In the genomic region with DNA sequence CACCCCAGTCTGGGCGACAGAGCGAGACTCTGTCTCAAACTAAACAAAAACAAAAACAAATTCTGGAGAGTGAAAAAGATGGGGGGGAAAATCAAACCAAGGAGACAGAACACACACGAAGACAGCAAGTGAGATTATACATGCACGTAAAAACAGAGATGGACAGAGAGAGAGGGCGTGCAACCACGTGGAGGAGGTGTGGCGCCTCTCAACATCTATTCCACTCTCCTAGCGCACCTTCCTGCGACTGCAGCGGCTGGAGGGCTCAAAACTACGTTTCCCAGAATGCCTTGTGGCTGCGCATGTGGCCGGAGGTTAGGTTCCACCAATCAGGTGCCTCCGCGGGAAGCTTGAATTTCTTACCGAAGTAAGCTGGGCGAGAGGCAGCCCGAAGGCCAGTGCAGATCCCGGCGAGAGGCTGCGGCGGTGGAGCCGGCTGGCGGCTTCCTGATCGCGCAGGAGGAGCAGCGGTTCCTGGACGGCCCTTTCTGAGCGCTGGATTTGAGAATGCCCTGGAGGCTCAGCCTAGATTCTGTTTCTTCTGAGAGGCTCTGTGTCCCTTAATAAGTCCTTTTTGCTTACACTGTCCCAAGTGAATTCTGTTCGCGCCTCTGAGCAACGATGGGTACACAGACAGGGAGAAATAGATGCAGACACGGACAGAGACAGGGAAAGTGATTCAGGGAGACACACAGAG, we compare ENCODE assay signal across 1 cellular context.
TF ChIP-seq lines count a peak whose summit lies in the region.

No MANE protein-coding gene starts in this region.

TF ChIP-seq in K562, 482 proteins besides CTCF, POLR2A, EP300 and RAD21 (continued from another document):
- TF ChIP-seq, protein P1, sequence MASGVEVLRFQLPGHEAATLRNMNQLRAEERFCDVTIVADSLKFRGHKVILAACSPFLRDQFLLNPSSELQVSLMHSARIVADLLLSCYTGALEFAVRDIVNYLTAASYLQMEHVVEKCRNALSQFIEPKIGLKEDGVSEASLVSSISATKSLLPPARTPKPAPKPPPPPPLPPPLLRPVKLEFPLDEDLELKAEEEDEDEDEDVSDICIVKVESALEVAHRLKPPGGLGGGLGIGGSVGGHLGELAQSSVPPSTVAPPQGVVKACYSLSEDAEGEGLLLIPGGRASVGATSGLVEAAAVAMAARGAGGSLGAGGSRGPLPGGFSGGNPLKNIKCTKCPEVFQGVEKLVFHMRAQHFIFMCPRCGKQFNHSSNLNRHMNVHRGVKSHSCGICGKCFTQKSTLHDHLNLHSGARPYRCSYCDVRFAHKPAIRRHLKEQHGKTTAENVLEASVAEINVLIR (CRISPR knock-in tag; IDR thresholded peaks at IDR 0.05), result peak; percentile 56; the same call in 1 of the 2 replicates
- no peak for TF ChIP-seq ZNF174 (CRISPR knock-in tag; IDR thresholded peaks at IDR 0.05)
- no peak for TF ChIP-seq ZNF75A (CRISPR knock-in tag; IDR thresholded peaks at IDR 0.05)
- no peak for TF ChIP-seq SETDB1 (IDR thresholded peaks at IDR 0.05; ENCODE audit: low read length)
- TF ChIP-seq, protein P2, sequence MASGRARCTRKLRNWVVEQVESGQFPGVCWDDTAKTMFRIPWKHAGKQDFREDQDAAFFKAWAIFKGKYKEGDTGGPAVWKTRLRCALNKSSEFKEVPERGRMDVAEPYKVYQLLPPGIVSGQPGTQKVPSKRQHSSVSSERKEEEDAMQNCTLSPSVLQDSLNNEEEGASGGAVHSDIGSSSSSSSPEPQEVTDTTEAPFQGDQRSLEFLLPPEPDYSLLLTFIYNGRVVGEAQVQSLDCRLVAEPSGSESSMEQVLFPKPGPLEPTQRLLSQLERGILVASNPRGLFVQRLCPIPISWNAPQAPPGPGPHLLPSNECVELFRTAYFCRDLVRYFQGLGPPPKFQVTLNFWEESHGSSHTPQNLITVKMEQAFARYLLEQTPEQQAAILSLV (tag; IDR thresholded peaks at IDR 0.05), result no peak
- TF ChIP-seq POLR2H (tag; IDR thresholded peaks at IDR 0.05; ENCODE audit: low read depth), result no peak
- TF ChIP-seq, protein P3, sequence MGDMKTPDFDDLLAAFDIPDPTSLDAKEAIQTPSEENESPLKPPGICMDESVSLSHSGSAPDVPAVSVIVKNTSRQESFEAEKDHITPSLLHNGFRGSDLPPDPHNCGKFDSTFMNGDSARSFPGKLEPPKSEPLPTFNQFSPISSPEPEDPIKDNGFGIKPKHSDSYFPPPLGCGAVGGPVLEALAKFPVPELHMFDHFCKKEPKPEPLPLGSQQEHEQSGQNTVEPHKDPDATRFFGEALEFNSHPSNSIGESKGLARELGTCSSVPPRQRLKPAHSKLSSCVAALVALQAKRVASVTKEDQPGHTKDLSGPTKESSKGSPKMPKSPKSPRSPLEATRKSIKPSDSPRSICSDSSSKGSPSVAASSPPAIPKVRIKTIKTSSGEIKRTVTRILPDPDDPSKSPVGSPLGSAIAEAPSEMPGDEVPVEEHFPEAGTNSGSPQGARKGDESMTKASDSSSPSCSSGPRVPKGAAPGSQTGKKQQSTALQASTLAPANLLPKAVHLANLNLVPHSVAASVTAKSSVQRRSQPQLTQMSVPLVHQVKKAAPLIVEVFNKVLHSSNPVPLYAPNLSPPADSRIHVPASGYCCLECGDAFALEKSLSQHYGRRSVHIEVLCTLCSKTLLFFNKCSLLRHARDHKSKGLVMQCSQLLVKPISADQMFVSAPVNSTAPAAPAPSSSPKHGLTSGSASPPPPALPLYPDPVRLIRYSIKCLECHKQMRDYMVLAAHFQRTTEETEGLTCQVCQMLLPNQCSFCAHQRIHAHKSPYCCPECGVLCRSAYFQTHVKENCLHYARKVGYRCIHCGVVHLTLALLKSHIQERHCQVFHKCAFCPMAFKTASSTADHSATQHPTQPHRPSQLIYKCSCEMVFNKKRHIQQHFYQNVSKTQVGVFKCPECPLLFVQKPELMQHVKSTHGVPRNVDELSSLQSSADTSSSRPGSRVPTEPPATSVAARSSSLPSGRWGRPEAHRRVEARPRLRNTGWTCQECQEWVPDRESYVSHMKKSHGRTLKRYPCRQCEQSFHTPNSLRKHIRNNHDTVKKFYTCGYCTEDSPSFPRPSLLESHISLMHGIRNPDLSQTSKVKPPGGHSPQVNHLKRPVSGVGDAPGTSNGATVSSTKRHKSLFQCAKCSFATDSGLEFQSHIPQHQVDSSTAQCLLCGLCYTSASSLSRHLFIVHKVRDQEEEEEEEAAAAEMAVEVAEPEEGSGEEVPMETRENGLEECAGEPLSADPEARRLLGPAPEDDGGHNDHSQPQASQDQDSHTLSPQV (IDR thresholded peaks at IDR 0.05), result no peak; the same call in 1 of the 2 replicates
- TF ChIP-seq ZNF263 (CRISPR knock-in tag; IDR thresholded peaks at IDR 0.05; ENCODE audit: borderline replicate concordance), result no peak; the same call in 1 of the 2 replicates
- TF ChIP-seq RBM17 (IDR thresholded peaks at IDR 0.05; ENCODE audit: borderline replicate concordance, low read depth, low read length), result no peak
- TF ChIP-seq KHSRP (IDR thresholded peaks at IDR 0.05), result no peak
- TF ChIP-seq DIDO1 (tag; IDR thresholded peaks at IDR 0.05; ENCODE audit: low read depth), result no peak
- 0 out of 2 replicates have a peak, but pooled peaks have one; percentile 61 for TF ChIP-seq KLF13 (tag; IDR thresholded peaks at IDR 0.05; ENCODE audit: borderline replicate concordance, low read depth)
- TF ChIP-seq PYGO2 (tag; IDR thresholded peaks at IDR 0.05), result no peak
- TF ChIP-seq ARID1B (IDR thresholded peaks at IDR 0.05), result no peak
- TF ChIP-seq GATAD2A (IDR thresholded peaks at IDR 0.05), result no peak
- TF ChIP-seq U2AF2 (optimal IDR thresholded peaks at IDR 0.05; ENCODE audit: low read depth, low read length), result no peak
